22 cellular contexts compared by ENCODE assay signal in genomic region chr5:141902416-141902815, GRCh38. TPM values are rescaled to one million over a fixed set of nuclear protein-coding genes. Genes with fewer than 3 reads are reported as not detected.
A peak's percentile ranks its signal among the peaks of the same experiment; 100 is the strongest.
DNase-seq lines count a peak whose midpoint lies in the region; TF ChIP-seq lines count a peak whose summit lies in the region.
"Had no signal": no experiment of that assay in that cellular context is flagged by ENCODE, and none has a peak within 500 bp of the region (broad histone marks: within the 10 kb centered on the region; RNA-seq: fewer than 3 reads in every experiment).

No MANE protein-coding gene starts in this region.

- no peaks in the 10 kb centered on the region for H3K9me2 ChIP-seq in MM.1S (replicated peaks; ENCODE audit: insufficient read depth, low read length)

- intact Hi-C loops in testis (cut with DNase I; ENCODE audit: low total_unique reads): no loop called here

- DNase-seq in MM.1S: no peak
- peak; percentile 38 for DNase-seq in NCI-H2227 treated with DMSO at 0.1 percent for 48 hours (lab: John Stamatoyannopoulos, UW)
- peak; percentile 45 for DNase-seq in WERI-Rb-1
- peak; percentile 40 for DNase-seq in testis
- no peak for DNase-seq in stimulated activated CD4-positive, alpha-beta T cell treated with anti-CD3 and anti-CD28 coated beads, Interleukin-4, amount 100 ng/mL, for 1 hour
- no peak for DNase-seq in HEK293T (ENCODE audit: extremely low spot score)
- no peak for DNase-seq in cerebellum (ENCODE audit: low spot score)
- DNase-seq: Calu3; CD4-positive, alpha-beta memory T cell; DMS153; GM23248; MV-4-11; NCI-H187 treated with DMSO at 0.1 percent for 48 hours; NCI-H2107; NCI-H510A; NCI-H748 treated with DMSO at 0.1 percent for 48 hours; PC-3; Right ventricle myocardium superior had no signal

- H3K4me2 ChIP-seq in MM.1S (ENCODE audit: low read depth, low read length): no peak overlapping the region
- H3K4me2 ChIP-seq: BLaER1, KMS-11 had no signal

- H3K9ac ChIP-seq in MM.1S (ENCODE audit: low read length): no peak overlapping the region
- H3K9ac ChIP-seq: BLaER1, GM23248, KMS-11 had no signal

- H3K9me3 ChIP-seq in MM.1S (replicated peaks; ENCODE audit: insufficient read depth, low read length) (no peaks in the 10 kb centered on the region), WERI-Rb-1 (ENCODE audit: severe bottlenecking) (no peaks in the 10 kb centered on the region), testis (no peaks in the 10 kb centered on the region)

- H4K20me1 ChIP-seq in MM.1S (ENCODE audit: insufficient read depth, low read length): no peaks in the 10 kb centered on the region
- H4K20me1 ChIP-seq: BLaER1 had no signal

- POLR2A ChIA-PET in HEK293T (lab: Yijun Ruan, JAX): interaction anchor here (2.2 kb wide), 1 partner anchor 21 kb away, joined by 9 read pairs; the partner anchor contains the start of gene DELE1

- no peak overlapping the region for H3K27ac ChIP-seq in MM.1S (ENCODE audit: low read length)
- H3K27ac ChIP-seq in WERI-Rb-1: peak overlapping the region; percentile 26; the same call in 1 of the 2 replicates
- H3K27ac ChIP-seq in testis: no peak overlapping the region
- H3K27ac ChIP-seq: BLaER1, GM23248, KMS-11 had no signal

- H3K4me1 ChIP-seq in MM.1S (ENCODE audit: low read length) (peaks cover 6% of the 10 kb centered on the region; the same call in 1 of the 2 replicates), testis (peaks cover 9% of the 10 kb centered on the region)
- H3K4me1 ChIP-seq: BLaER1 had no signal

- H3K79me2 ChIP-seq in MM.1S (ENCODE audit: low read length): no peaks in the 10 kb centered on the region

- H3K27me3 ChIP-seq in MM.1S (replicated peaks; ENCODE audit: insufficient read depth, low read length): no peaks in the 10 kb centered on the region
- no peaks in the 10 kb centered on the region for H3K27me3 ChIP-seq in WERI-Rb-1 (ENCODE audit: insufficient read depth, low read depth, severe bottlenecking)
- no peaks in the 10 kb centered on the region for H3K27me3 ChIP-seq in testis
- H3K27me3 ChIP-seq: BLaER1 had no signal

- H3K4me3 ChIP-seq in MM.1S (ENCODE audit: low read length) (no peak overlapping the region), WERI-Rb-1 (ENCODE audit: low read depth, low read length) (no peak overlapping the region), testis (no peak overlapping the region)
- H3K4me3 ChIP-seq: BLaER1, GM23248 had no signal

- TF ChIP-seq CTCF in MM.1S (IDR thresholded peaks at IDR 0.05; ENCODE audit: low read length): no peak
- TF ChIP-seq CTCF in WERI-Rb-1 (IDR thresholded peaks at IDR 0.05; ENCODE audit: low read depth, low read length): no peak
- no peak for TF ChIP-seq CTCF in testis (IDR thresholded peaks at IDR 0.05)

- TF ChIP-seq POLR2A in testis (IDR thresholded peaks at IDR 0.05): no peak

- CTCF ChIA-PET in HEK293T (lab: Yijun Ruan, JAX): interaction anchor here (0.6 to 1.5 kb wide), 4 partner anchors 12 to 22 kb away, joined by 3 to 5 read pairs (median 4); no protein-coding TSS in a partner anchor

- H2AFZ ChIP-seq in MM.1S (ENCODE audit: low read length): 0 out of 2 replicates have a peak overlapping the region, but pooled peaks have one; percentile 58
- H2AFZ ChIP-seq: GM23248 had no signal

- 46 to 47% methylated on average over 3 of the region's 3 CpGs for WGBS in testis, 2 donors

- peaks cover 3% of the 10 kb centered on the region; the same call in 1 of the 2 replicates for H3F3A ChIP-seq in MM.1S (ENCODE audit: insufficient read depth, low read length)

- H3K36me3 ChIP-seq in MM.1S (replicated peaks; ENCODE audit: insufficient read depth, low read length): no peaks in the 10 kb centered on the region
- no peaks in the 10 kb centered on the region for H3K36me3 ChIP-seq in WERI-Rb-1
- no peaks in the 10 kb centered on the region for H3K36me3 ChIP-seq in testis (ENCODE audit: low read depth, missing control alignments)
- H3K36me3 ChIP-seq: BLaER1 had no signal

TF ChIP-seq in HEK293T, 16 proteins besides CTCF, POLR2A, EP300 and RAD21:
- no peak for TF ChIP-seq HDGF (IDR thresholded peaks at IDR 0.05; ENCODE audit: borderline replicate concordance)
- no peak for TF ChIP-seq SUZ12 (IDR thresholded peaks at IDR 0.05)
- no peak for TF ChIP-seq NFRKB (IDR thresholded peaks at IDR 0.05)
- no peak for TF ChIP-seq BHLHE40 (IDR thresholded peaks at IDR 0.05; ENCODE audit: borderline replicate concordance)
- no peak for TF ChIP-seq ARNT (IDR thresholded peaks at IDR 0.05)
- no peak for TF ChIP-seq CTBP1 (IDR thresholded peaks at IDR 0.05; ENCODE audit: borderline replicate concordance)
- TF ChIP-seq SP1 (IDR thresholded peaks at IDR 0.05): no peak
- TF ChIP-seq ZNF384 (IDR thresholded peaks at IDR 0.05): no peak
- no peak for TF ChIP-seq LEF1 (IDR thresholded peaks at IDR 0.05; ENCODE audit: borderline replicate concordance)
- TF ChIP-seq TARDBP (IDR thresholded peaks at IDR 0.05): no peak
- TF ChIP-seq FOXM1 (IDR thresholded peaks at IDR 0.05; ENCODE audit: borderline replicate concordance): no peak
- no peak for TF ChIP-seq PKNOX1 (IDR thresholded peaks at IDR 0.05)
- TF ChIP-seq ELF4 (IDR thresholded peaks at IDR 0.05): no peak
- TF ChIP-seq FOXK2 (IDR thresholded peaks at IDR 0.05): no peak
- no peak for TF ChIP-seq L3MBTL2 (conservative IDR thresholded peaks at IDR 0.05)
TF ChIP-seq in HEK293T: peak in this region for 0.

RNA-seq across cellular contexts. Expression of gene DELE1, which starts 21.3 kb away (rescaled TPM):
- 10 to 100 TPM; 69.9 to 75.8 TPM for total RNA-seq in testis
- 51.2 TPM for polyA plus RNA-seq in testis (ENCODE audit: insufficient read depth, low read depth, low replicate concordance)
- total RNA-seq in cerebellum: 50.6 TPM

RNA-seq across cellular contexts. Expression of gene PCDH1, which starts 24.2 kb away (rescaled TPM):
- total RNA-seq in testis (10 to 100 TPM in 1 of 2 donors, 1 to 10 TPM in 1; 9.6 to 10.6 TPM), cerebellum (27.4 TPM)
- 5.6 TPM for polyA plus RNA-seq in testis (ENCODE audit: insufficient read depth, low read depth, low replicate concordance)
- total RNA-seq: CD4-positive, alpha-beta memory T cell had no signal
- polyA plus RNA-seq: CD4-positive, alpha-beta memory T cell had no signal

RNA-seq across cellular contexts. Expression of gene PCDH12, which starts 55.6 kb away (rescaled TPM):
- total RNA-seq in testis (1 to 10 TPM in 1 of 2 donors, under 1 TPM in 1; 0.31 to 2.0 TPM), cerebellum (4.2 TPM)
- polyA plus RNA-seq in testis (ENCODE audit: insufficient read depth, low read depth, low replicate concordance): 1.6 TPM
- total RNA-seq: Calu3; CD4-positive, alpha-beta memory T cell; G401; GM23248; RPMI7951 had no signal

Comparison
In these comparisons a context has a peak if more than half of its experiments do, and no peak if none do; other contexts are left out.
1. DNase-seq: peak in NCI-H2227 treated with DMSO at 0.1 percent for 48 hours (single experiment), WERI-Rb-1 (single experiment) and testis (single experiment); none in MM.1S (single experiment), stimulated activated CD4-positive, alpha-beta T cell treated with anti-CD3 and anti-CD28 coated beads, Interleukin-4, amount 100 ng/mL, for 1 hour (single experiment), HEK293T (single experiment) and cerebellum (single experiment).